In genomic region chr11:87352759-87353707, GRCh38 we compare ENCODE assay signal across 1 cellular context.
TF ChIP-seq lines count a peak whose summit lies in the region.

No MANE protein-coding gene starts in this region.

TF ChIP-seq in HepG2, 621 proteins besides CTCF, POLR2A, EP300 and RAD21 (continued from another document and continues in another):
- TF ChIP-seq THAP7 (CRISPR knock-in tag; IDR thresholded peaks at IDR 0.05) = no peak
- TF ChIP-seq ZNF414 (CRISPR knock-in tag; IDR thresholded peaks at IDR 0.05) = no peak
- no peak for TF ChIP-seq SOX6 (IDR thresholded peaks at IDR 0.05)
- TF ChIP-seq SOX6 (CRISPR knock-in tag; IDR thresholded peaks at IDR 0.05) = no peak
- no peak for TF ChIP-seq RBM39 (IDR thresholded peaks at IDR 0.05; ENCODE audit: low read depth, low read length, poor library complexity, severe bottlenecking)
- TF ChIP-seq ELF3 (CRISPR knock-in tag; IDR thresholded peaks at IDR 0.05) = no peak
- no peak for TF ChIP-seq ZKSCAN5 (CRISPR knock-in tag; IDR thresholded peaks at IDR 0.05)
- TF ChIP-seq SMAD1 (CRISPR knock-in tag; IDR thresholded peaks at IDR 0.05; ENCODE audit: borderline replicate concordance, low read depth) = no peak
- no peak for TF ChIP-seq ZNF577 (CRISPR knock-in tag; IDR thresholded peaks at IDR 0.05; ENCODE audit: borderline replicate concordance, low read depth)
- no peak for TF ChIP-seq HHEX (CRISPR knock-in tag; IDR thresholded peaks at IDR 0.05)
- no peak for TF ChIP-seq TEF (CRISPR knock-in tag; IDR thresholded peaks at IDR 0.05)
- no peak for TF ChIP-seq POGZ (CRISPR knock-in tag; IDR thresholded peaks at IDR 0.05)
- peak; percentile 24; the same call in 1 of the 2 replicates for TF ChIP-seq ZNF782 (CRISPR knock-in tag; IDR thresholded peaks at IDR 0.05; ENCODE audit: borderline replicate concordance)
- no peak for TF ChIP-seq ZFX (CRISPR knock-in tag; IDR thresholded peaks at IDR 0.05; ENCODE audit: low read depth)
- TF ChIP-seq SNAPC5 (CRISPR knock-in tag; IDR thresholded peaks at IDR 0.05; ENCODE audit: borderline replicate concordance) = no peak
- TF ChIP-seq PHB2 (IDR thresholded peaks at IDR 0.05; ENCODE audit: partially characterized antibody) = no peak
- peak; percentile 89 for TF ChIP-seq CREB1 (IDR thresholded peaks at IDR 0.05)
- TF ChIP-seq CREB1 (CRISPR knock-in tag; IDR thresholded peaks at IDR 0.05) = no peak
- TF ChIP-seq NAIF1 (CRISPR knock-in tag; IDR thresholded peaks at IDR 0.05; ENCODE audit: borderline replicate concordance) = no peak
- TF ChIP-seq JDP2 (CRISPR knock-in tag; IDR thresholded peaks at IDR 0.05; ENCODE audit: borderline replicate concordance) = no peak
- no peak for TF ChIP-seq ZNF576 (CRISPR knock-in tag; IDR thresholded peaks at IDR 0.05)
- TF ChIP-seq ZFP36L2 (CRISPR knock-in tag; IDR thresholded peaks at IDR 0.05) = no peak
- TF ChIP-seq XBP1 (CRISPR knock-in tag; IDR thresholded peaks at IDR 0.05) = no peak
- TF ChIP-seq NR2F2 (IDR thresholded peaks at IDR 0.05; ENCODE audit: borderline replicate concordance, low read depth) = peak; percentile 21; the same call in 1 of the 2 replicates
- TF ChIP-seq PREB (CRISPR knock-in tag; IDR thresholded peaks at IDR 0.05) = no peak
- TF ChIP-seq MIER2 (CRISPR knock-in tag; IDR thresholded peaks at IDR 0.05) = no peak
- TF ChIP-seq ZNF44 (CRISPR knock-in tag; IDR thresholded peaks at IDR 0.05) = no peak
- TF ChIP-seq SNAPC4 (CRISPR knock-in tag; IDR thresholded peaks at IDR 0.05) = no peak
- TF ChIP-seq AHDC1 (CRISPR knock-in tag; IDR thresholded peaks at IDR 0.05; ENCODE audit: borderline replicate concordance) = no peak
- no peak for TF ChIP-seq ZBTB8A (CRISPR knock-in tag; IDR thresholded peaks at IDR 0.05; ENCODE audit: borderline replicate concordance, low read depth)
- TF ChIP-seq NRL (CRISPR knock-in tag; IDR thresholded peaks at IDR 0.05; ENCODE audit: borderline replicate concordance) = peak; percentile 34; the same call in 1 of the 2 replicates
- TF ChIP-seq ZNF101 (CRISPR knock-in tag; IDR thresholded peaks at IDR 0.05; ENCODE audit: borderline replicate concordance, low read depth) = no peak
- no peak for TF ChIP-seq E2F2 (CRISPR knock-in tag; IDR thresholded peaks at IDR 0.05; ENCODE audit: borderline replicate concordance)
- TF ChIP-seq ZNF468 (CRISPR knock-in tag; IDR thresholded peaks at IDR 0.05) = no peak
- 0 out of 2 replicates have a peak, but pooled peaks have one; percentile 33 for TF ChIP-seq RXRA (CRISPR knock-in tag; IDR thresholded peaks at IDR 0.05)
- no peak for TF ChIP-seq ZNF331 (CRISPR knock-in tag; IDR thresholded peaks at IDR 0.05)
- TF ChIP-seq ZBTB1 (CRISPR knock-in tag; IDR thresholded peaks at IDR 0.05; ENCODE audit: borderline replicate concordance) = no peak
- 0 out of 2 replicates have a peak, but pooled peaks have one; percentile 12 for TF ChIP-seq PHF20 (CRISPR knock-in tag; IDR thresholded peaks at IDR 0.05)
- TF ChIP-seq HDAC1 (CRISPR knock-in tag; IDR thresholded peaks at IDR 0.05) = no peak
- no peak for TF ChIP-seq NCOR1 (IDR thresholded peaks at IDR 0.05; ENCODE audit: borderline replicate concordance, low read length)
- no peak for TF ChIP-seq CSRNP1 (CRISPR knock-in tag; IDR thresholded peaks at IDR 0.05)
